In genomic region chr2:22189893-22190292, GRCh38 we compare ENCODE assay signal across 25 cellular contexts.
A peak's percentile ranks its signal among the peaks of the same experiment; 100 is the strongest.
DNase-seq lines count a peak whose midpoint lies in the region; ATAC-seq, FAIRE-seq and TF ChIP-seq lines count a peak whose summit lies in the region.
"Had no signal": no experiment of that assay in that cellular context is flagged by ENCODE, and none has a peak within 500 bp of the region (broad histone marks: within the 10 kb centered on the region; RNA-seq: fewer than 3 reads in every experiment).

No MANE protein-coding gene starts in this region.

- POLR2A ChIA-PET in A549 (lab: Yijun Ruan, JAX) (no interaction called here), IMR-90 (lab: Charles Lee; ENCODE audit: unreplicated experiment) (no interaction called here)

- in situ Hi-C loops in IMR-90 (cut with MboI; ENCODE audit: low sequenced_read_pairs): no loop called here

- no peak for DNase-seq in A549 (ENCODE audit: low read depth in 1 of 2, low spot score in 1 of 2)
- DNase-seq in IMR-90: peak; percentile 1
- DNase-seq in medulla oblongata (ENCODE audit: extremely low spot score): peak; percentile 20
- no peak for DNase-seq in smooth muscle cell (lab: John Stamatoyannopoulos, UW; ENCODE audit: unreplicated experiment)
- no peak for DNase-seq in T-helper 9 cell
- no peak for DNase-seq in NCI-H187 (lab: John Stamatoyannopoulos, UW)
- DNase-seq: ACHN; AML-193; BE2C; CD4-positive, alpha-beta T cell; CD8-positive, alpha-beta memory T cell; DMS 273 treated with DMSO at 0.1 percent for 48 hours; DMS79 treated with DMSO at 0.1 percent for 48 hours; GOT3; HFFc6 had no signal

- H3K14ac ChIP-seq in IMR-90 (replicated peaks; ENCODE audit: low read depth, low read length): no peak overlapping the region

- H3K27me3 ChIP-seq in IMR-90 (ENCODE audit: control insufficient read depth, insufficient read depth, low read length): no peaks in the 10 kb centered on the region
- no peaks in the 10 kb centered on the region for H3K27me3 ChIP-seq in smooth muscle cell (ENCODE audit: low read depth)
- H3K27me3 ChIP-seq: BE2C; BLaER1 treated with 17β-estradiol and CSF1 and Interleukin-3, amounts not matched to agents 10 nM and 100 nM had no signal

- dilution Hi-C loops in IMR-90 (cut with HindIII; ENCODE audit: low sequenced_read_pairs, unreplicated experiment): no loop called here

- H4K20me1 ChIP-seq in IMR-90 (ENCODE audit: insufficient read depth, low read length): no peaks in the 10 kb centered on the region
- no peaks in the 10 kb centered on the region for H4K20me1 ChIP-seq in smooth muscle cell (ENCODE audit: low read depth)
- H4K20me1 ChIP-seq: BLaER1 treated with 17β-estradiol and CSF1 and Interleukin-3, amounts not matched to agents 10 nM and 100 nM had no signal

- no peak overlapping the region for H3K4ac ChIP-seq in IMR-90 (ENCODE audit: low read depth, low read length)

- H3K9ac ChIP-seq in IMR-90 (ENCODE audit: low read depth, low read length) (no peak overlapping the region), smooth muscle cell (ENCODE audit: low read depth) (no peak overlapping the region)
- H3K9ac ChIP-seq: BLaER1 treated with 17β-estradiol and CSF1 and Interleukin-3, amounts not matched to agents 10 nM and 100 nM had no signal

- TF ChIP-seq POLR2A in A549 (IDR thresholded peaks at IDR 0.05; ENCODE audit: low read length) (no peak), IMR-90 (IDR thresholded peaks at IDR 0.05; ENCODE audit: low read depth, low read length) (no peak)

- no peaks in the 10 kb centered on the region for H3K79me1 ChIP-seq in IMR-90 (ENCODE audit: low read depth in 1 of 2, low read length in 2 of 2)

- no peaks in the 10 kb centered on the region for H3K9me1 ChIP-seq in IMR-90 (ENCODE audit: insufficient read depth, low read length)

- no peak overlapping the region for H3K23ac ChIP-seq in IMR-90 (ENCODE audit: low read depth, low read length)

- peak; percentile 65 for FAIRE-seq in A549 (lab: Jason Lieb, UNC)
- FAIRE-seq: A204.1, D721Med, G401.6, GM12892, GM19239, H54 had no signal

- H3F3A ChIP-seq in smooth muscle cell (ENCODE audit: low read depth): no peaks in the 10 kb centered on the region

- no peak overlapping the region for H2AFZ ChIP-seq in IMR-90 (replicated peaks; ENCODE audit: low read length, poor library complexity)
- H2AFZ ChIP-seq in smooth muscle cell (ENCODE audit: low read depth): peak overlapping the region; percentile 38

- CTCF ChIA-PET in A549 (lab: Yijun Ruan, JAX): no interaction called here
- CTCF ChIA-PET in IMR-90 (lab: Yijun Ruan, JAX): no interaction called here

- no peak for TF ChIP-seq RAD21 in A549 (conservative IDR thresholded peaks at IDR 0.05 in 1 of 2, IDR thresholded peaks at IDR 0.05 in 1 of 2)
- no peak for TF ChIP-seq RAD21 in IMR-90 (IDR thresholded peaks at IDR 0.05; ENCODE audit: low read length)

- no peak overlapping the region for H3K4me3 ChIP-seq in A549
- H3K4me3 ChIP-seq in IMR-90 (ENCODE audit: insufficient read depth, low read depth, low read length): no peak overlapping the region
- no peak overlapping the region for H3K4me3 ChIP-seq in smooth muscle cell
- H3K4me3 ChIP-seq: BLaER1 treated with 17β-estradiol and CSF1 and Interleukin-3, amounts not matched to agents 10 nM and 100 nM; HAP-1 had no signal

- no peak overlapping the region for H4K5ac ChIP-seq in IMR-90 (ENCODE audit: low read depth, low read length)

- H3K27ac ChIP-seq in A549 (no peak overlapping the region), IMR-90 (ENCODE audit: insufficient read depth, low read length) (no peak overlapping the region), smooth muscle cell (ENCODE audit: low read depth) (no peak overlapping the region)
- H3K27ac ChIP-seq: 22Rv1; BLaER1 treated with 17β-estradiol and CSF1 and Interleukin-3, amounts not matched to agents 10 nM and 100 nM had no signal

- H2BK120ac ChIP-seq in IMR-90 (ENCODE audit: low read depth, low read length): no peak overlapping the region

- TF ChIP-seq CTCF in A549 (IDR thresholded peaks at IDR 0.05) (no peak), IMR-90 (conservative IDR thresholded peaks at IDR 0.05; ENCODE audit: low read depth, low read length) (no peak), smooth muscle cell (IDR thresholded peaks at IDR 0.05; ENCODE audit: borderline replicate concordance, insufficient read depth, poor library complexity, severe bottlenecking) (no peak)

- intact Hi-C loops in IMR-90 (cut with micrococcal nuclease): no loop called here

- no peak overlapping the region for H4K91ac ChIP-seq in IMR-90 (ENCODE audit: insufficient read depth, low read depth, low read length)

- no peak overlapping the region for H2BK15ac ChIP-seq in IMR-90 (ENCODE audit: low read depth, low read length)

- H4K8ac ChIP-seq in IMR-90 (ENCODE audit: low read depth in 2 of 2, low read length in 2 of 2): no peak overlapping the region

- TF ChIP-seq EP300 in A549 (IDR thresholded peaks at IDR 0.05): no peak

- no peak overlapping the region for H2BK5ac ChIP-seq in IMR-90 (ENCODE audit: low read depth, low read length, poor library complexity, severe bottlenecking)

- no peak overlapping the region for H2AK5ac ChIP-seq in IMR-90 (ENCODE audit: low read depth, low read length)

- no peak overlapping the region for H3K4me2 ChIP-seq in A549
- H3K4me2 ChIP-seq in IMR-90 (ENCODE audit: low read depth, low read length): no peak overlapping the region
- H3K4me2 ChIP-seq in smooth muscle cell: no peak overlapping the region
- H3K4me2 ChIP-seq: BLaER1 treated with 17β-estradiol and CSF1 and Interleukin-3, amounts not matched to agents 10 nM and 100 nM had no signal

- no peak overlapping the region for H2AK9ac ChIP-seq in IMR-90 (replicated peaks; ENCODE audit: low read depth, low read length, poor library complexity)

- H3K79me2 ChIP-seq in smooth muscle cell (ENCODE audit: low read depth): no peaks in the 10 kb centered on the region

- BruUV-seq in IMR-90 (replicated peaks; lab: Mats Ljungman, UMichigan): no TSS peak

- H3K4me1 ChIP-seq in A549: no peaks in the 10 kb centered on the region
- no peaks in the 10 kb centered on the region for H3K4me1 ChIP-seq in IMR-90 (ENCODE audit: control insufficient read depth, insufficient read depth, low read length)
- no peaks in the 10 kb centered on the region for H3K4me1 ChIP-seq in smooth muscle cell (ENCODE audit: low read depth)
- H3K4me1 ChIP-seq: BE2C; BLaER1 treated with 17β-estradiol and CSF1 and Interleukin-3, amounts not matched to agents 10 nM and 100 nM; HAP-1 had no signal

- H3K9me3 ChIP-seq in A549 (peaks cover 8% of the 10 kb centered on the region; the same call in 2 of the 3 replicates), IMR-90 (ENCODE audit: control insufficient read depth, insufficient read depth, low read length) (no peaks in the 10 kb centered on the region; the same call in none of the 2 replicates), smooth muscle cell (replicated peaks; ENCODE audit: low read depth) (no peaks in the 10 kb centered on the region)
- H3K9me3 ChIP-seq: BE2C, HAP-1 had no signal

- 4% methylated on average over 1 of the region's 1 CpG for WGBS in A549 (ENCODE audit: missing lambda C conversion rate)
- no CpG with 5 or more reads among the region's 1 CpG for WGBS in IMR-90 (ENCODE audit: extremely low coverage in 2 of 2, insufficient read length in 1 of 2), 2 experiments
- WGBS in smooth muscle cell (ENCODE audit: low lambda C conversion rate): 100% methylated on average over 1 of the region's 1 CpG

- H2BK20ac ChIP-seq in IMR-90 (ENCODE audit: low read depth, low read length): no peak overlapping the region

- no peaks in the 10 kb centered on the region for H3K36me3 ChIP-seq in IMR-90 (ENCODE audit: control insufficient read depth, insufficient read depth, low read length)
- H3K36me3 ChIP-seq in smooth muscle cell (ENCODE audit: low read depth): no peaks in the 10 kb centered on the region
- H3K36me3 ChIP-seq: BE2C; BLaER1 treated with 17β-estradiol and CSF1 and Interleukin-3, amounts not matched to agents 10 nM and 100 nM; HAP-1 had no signal

- ATAC-seq in A549: no peak
- no peak for ATAC-seq in IMR-90 (ENCODE audit: low read depth)
- no peak for ATAC-seq in HG02885 (IDR thresholded peaks at IDR 0.05; ENCODE audit: poor library complexity, unreplicated experiment)

- no peak overlapping the region for H3K18ac ChIP-seq in IMR-90 (ENCODE audit: low read depth, low read length)

- no peak overlapping the region for H3K56ac ChIP-seq in IMR-90 (ENCODE audit: extremely low read depth, insufficient read depth, low read length)

TF ChIP-seq in A549, 52 proteins besides CTCF, POLR2A, EP300 and RAD21 (continues in another document):
- TF ChIP-seq MYC (IDR thresholded peaks at IDR 0.05; ENCODE audit: borderline replicate concordance, low read length): no peak
- TF ChIP-seq FOSB (CRISPR knock-in tag; IDR thresholded peaks at IDR 0.05): no peak
- no peak for TF ChIP-seq HOXB13 (CRISPR knock-in tag; IDR thresholded peaks at IDR 0.05; ENCODE audit: low read depth)
- no peak for TF ChIP-seq HEYL (CRISPR knock-in tag; IDR thresholded peaks at IDR 0.05)
- TF ChIP-seq USF2 (IDR thresholded peaks at IDR 0.05): no peak

TF ChIP-seq in IMR-90, 13 proteins besides CTCF, POLR2A, EP300 and RAD21 (continues in another document):
- TF ChIP-seq CEBPB (IDR thresholded peaks at IDR 0.05; ENCODE audit: low read depth, low read length): no peak
- TF ChIP-seq SMC3 (IDR thresholded peaks at IDR 0.05; ENCODE audit: low read depth, low read length): no peak
- TF ChIP-seq MAFK (IDR thresholded peaks at IDR 0.05; ENCODE audit: low read depth, low read length): no peak
- TF ChIP-seq FOS (IDR thresholded peaks at IDR 0.05; ENCODE audit: low read depth, low read length): no peak
- TF ChIP-seq, protein P1, sequence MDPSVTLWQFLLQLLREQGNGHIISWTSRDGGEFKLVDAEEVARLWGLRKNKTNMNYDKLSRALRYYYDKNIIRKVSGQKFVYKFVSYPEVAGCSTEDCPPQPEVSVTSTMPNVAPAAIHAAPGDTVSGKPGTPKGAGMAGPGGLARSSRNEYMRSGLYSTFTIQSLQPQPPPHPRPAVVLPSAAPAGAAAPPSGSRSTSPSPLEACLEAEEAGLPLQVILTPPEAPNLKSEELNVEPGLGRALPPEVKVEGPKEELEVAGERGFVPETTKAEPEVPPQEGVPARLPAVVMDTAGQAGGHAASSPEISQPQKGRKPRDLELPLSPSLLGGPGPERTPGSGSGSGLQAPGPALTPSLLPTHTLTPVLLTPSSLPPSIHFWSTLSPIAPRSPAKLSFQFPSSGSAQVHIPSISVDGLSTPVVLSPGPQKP (IDR thresholded peaks at IDR 0.05; ENCODE audit: borderline replicate concordance, low read depth, low read length): no peak
- TF ChIP-seq USF2 (IDR thresholded peaks at IDR 0.05; ENCODE audit: low read depth, low read length): no peak
- TF ChIP-seq RCOR1 (IDR thresholded peaks at IDR 0.05; ENCODE audit: insufficient replicate concordance, low read length): no peak
- no peak for TF ChIP-seq CHD1 (IDR thresholded peaks at IDR 0.05; ENCODE audit: low read depth, low read length)

Comparison
In these comparisons a context has a peak if more than half of its experiments do, and no peak if none do; other contexts are left out.
1. DNase-seq: peak in IMR-90 (single experiment) and medulla oblongata (single experiment); none in A549 (0 of 2), smooth muscle cell (single experiment), T-helper 9 cell (single experiment) and NCI-H187 (0 of 2).